Comparison of ENCODE assay signal across 8 cellular contexts in genomic region chr19:43820098-43820860, GRCh38. TPM values are rescaled to one million over a fixed set of nuclear protein-coding genes. Genes with fewer than 3 reads are reported as not detected.
DNase-seq lines count a peak whose midpoint lies in the region; ATAC-seq and TF ChIP-seq lines count a peak whose summit lies in the region.

No MANE protein-coding gene starts in this region.

- intact Hi-C loops in posterior cingulate gyrus (cut with DNase I), result loop anchor here (10.0 kb wide), 1 partner anchor 115 kb away; the partner anchor contains the start of gene ZNF45

- DNase-seq in GM12865 (ENCODE audit: low read depth) (no peak), fibroblast of the aortic adventitia (ENCODE audit: low read depth) (peak; percentile 39), posterior cingulate gyrus (peak; percentile 47 to 94 (median 66)), activated gamma-delta T cell (lab: John Stamatoyannopoulos, UW) (no peak)
- peak; percentile 31 for DNase-seq in activated T-cell treated with anti-CD3 and anti-CD28 coated beads, Interleukin-2, amount 50 U/mL, for 1 hour

- TF ChIP-seq CTCF in GM12865 (IDR thresholded peaks at IDR 0.05; ENCODE audit: insufficient read depth, low read depth, low read length, missing control alignments) (no peak), fibroblast of the aortic adventitia (IDR thresholded peaks at IDR 0.05; ENCODE audit: insufficient read depth, low read length) (no peak)

- H3K4me3 ChIP-seq in GM12865 (ENCODE audit: low read depth, low read length) (peak overlapping the region; percentile 31), fibroblast of the aortic adventitia (ENCODE audit: low read depth, low read length) (peak overlapping the region; percentile 59)

- ATAC-seq in GM19397 (IDR thresholded peaks at IDR 0.05; ENCODE audit: unreplicated experiment) (no peak), HG03520 (IDR thresholded peaks at IDR 0.05; ENCODE audit: unreplicated experiment) (no peak), GM21528 (IDR thresholded peaks at IDR 0.05; ENCODE audit: low FRiP score, unreplicated experiment) (no peak)

RNA-seq across cellular contexts. Expression of gene ZNF283, which starts 6.8 kb away (rescaled TPM):
- total RNA-seq in fibroblast of the aortic adventitia (ENCODE audit: low replicate concordance), result 12.5 and 29.9 TPM in 2 replicates

RNA-seq across cellular contexts. Expression of gene LYPD5, which starts 18.0 kb away (rescaled TPM):
- 0.72 and 1.1 TPM in 2 replicates for total RNA-seq in fibroblast of the aortic adventitia (ENCODE audit: low replicate concordance)

RNA-seq across cellular contexts. Expression of gene KCNN4, which starts 39.5 kb away (rescaled TPM):
- total RNA-seq in fibroblast of the aortic adventitia (ENCODE audit: low replicate concordance), result 1.2 and 39.9 TPM in 2 replicates

Comparison
In these comparisons a context has a peak if more than half of its experiments do, and no peak if none do; other contexts are left out.
1. DNase-seq: peak in activated T-cell treated with anti-CD3 and anti-CD28 coated beads, Interleukin-2, amount 50 U/mL, for 1 hour (single experiment), fibroblast of the aortic adventitia (single experiment) and posterior cingulate gyrus (10 of 10); none in GM12865 (single experiment) and activated gamma-delta T cell (single experiment).